ENCODE assay signal across 1 cellular context in the genomic region with DNA sequence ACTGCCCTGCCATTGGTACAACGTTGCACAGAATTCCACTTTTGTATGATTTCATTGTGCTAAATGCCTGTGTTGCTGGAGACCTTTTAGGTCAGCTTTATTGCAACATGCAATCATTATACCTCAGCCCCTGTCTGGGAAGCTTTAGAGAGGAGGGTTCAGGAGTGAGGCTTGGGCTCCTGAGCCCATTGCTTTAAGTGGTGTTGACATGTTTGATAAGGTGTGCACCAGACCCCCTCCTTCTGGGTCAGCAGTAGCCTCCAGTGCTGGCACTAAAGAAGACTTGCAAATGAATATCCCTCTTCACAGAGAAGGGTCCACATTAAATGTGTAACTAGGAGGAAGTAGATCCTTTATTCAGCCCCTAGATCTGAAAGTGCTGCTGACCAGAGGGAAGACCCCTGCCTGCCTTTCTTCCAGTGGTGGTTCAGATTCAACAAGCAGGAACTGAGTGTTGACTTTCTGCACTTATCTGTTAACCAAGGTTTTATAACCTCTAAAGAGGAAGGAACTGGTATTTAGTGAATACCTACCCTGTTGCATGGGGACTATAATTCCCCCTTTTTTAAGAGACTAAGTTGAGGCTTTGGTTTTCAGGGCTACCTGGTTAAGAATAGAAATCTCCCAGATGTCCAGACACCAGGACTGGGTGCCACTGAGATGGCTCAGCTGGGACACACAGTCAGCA.
TF ChIP-seq lines count a peak whose summit lies in the region.

No MANE protein-coding gene starts in this region.

TF ChIP-seq in H1, 55 proteins besides CTCF, POLR2A, EP300 and RAD21:
- TF ChIP-seq SRF (IDR thresholded peaks at IDR 0.05; ENCODE audit: low read depth, low read length) (no peak), TBP (IDR thresholded peaks at IDR 0.05; ENCODE audit: low read depth, low read length) (no peak), MAFK (IDR thresholded peaks at IDR 0.05; ENCODE audit: low read depth, low read length) (no peak), POLR2AphosphoS5 (IDR thresholded peaks at IDR 0.05; ENCODE audit: low read depth, low read length) (no peak), JUND (IDR thresholded peaks at IDR 0.05; ENCODE audit: low read length) (no peak), SUZ12 (IDR thresholded peaks at IDR 0.05; ENCODE audit: low read length) (no peak), SIX5 (IDR thresholded peaks at IDR 0.05; ENCODE audit: low read depth, low read length) (no peak), EGR1 (IDR thresholded peaks at IDR 0.05; ENCODE audit: borderline replicate concordance, low read depth, low read length) (no peak)
- TF ChIP-seq, protein P1, sequence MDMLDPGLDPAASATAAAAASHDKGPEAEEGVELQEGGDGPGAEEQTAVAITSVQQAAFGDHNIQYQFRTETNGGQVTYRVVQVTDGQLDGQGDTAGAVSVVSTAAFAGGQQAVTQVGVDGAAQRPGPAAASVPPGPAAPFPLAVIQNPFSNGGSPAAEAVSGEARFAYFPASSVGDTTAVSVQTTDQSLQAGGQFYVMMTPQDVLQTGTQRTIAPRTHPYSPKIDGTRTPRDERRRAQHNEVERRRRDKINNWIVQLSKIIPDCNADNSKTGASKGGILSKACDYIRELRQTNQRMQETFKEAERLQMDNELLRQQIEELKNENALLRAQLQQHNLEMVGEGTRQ (IDR thresholded peaks at IDR 0.05; ENCODE audit: low read length), result no peak
